Comparison of ENCODE assay signal across 1 cellular context in the genomic region with DNA sequence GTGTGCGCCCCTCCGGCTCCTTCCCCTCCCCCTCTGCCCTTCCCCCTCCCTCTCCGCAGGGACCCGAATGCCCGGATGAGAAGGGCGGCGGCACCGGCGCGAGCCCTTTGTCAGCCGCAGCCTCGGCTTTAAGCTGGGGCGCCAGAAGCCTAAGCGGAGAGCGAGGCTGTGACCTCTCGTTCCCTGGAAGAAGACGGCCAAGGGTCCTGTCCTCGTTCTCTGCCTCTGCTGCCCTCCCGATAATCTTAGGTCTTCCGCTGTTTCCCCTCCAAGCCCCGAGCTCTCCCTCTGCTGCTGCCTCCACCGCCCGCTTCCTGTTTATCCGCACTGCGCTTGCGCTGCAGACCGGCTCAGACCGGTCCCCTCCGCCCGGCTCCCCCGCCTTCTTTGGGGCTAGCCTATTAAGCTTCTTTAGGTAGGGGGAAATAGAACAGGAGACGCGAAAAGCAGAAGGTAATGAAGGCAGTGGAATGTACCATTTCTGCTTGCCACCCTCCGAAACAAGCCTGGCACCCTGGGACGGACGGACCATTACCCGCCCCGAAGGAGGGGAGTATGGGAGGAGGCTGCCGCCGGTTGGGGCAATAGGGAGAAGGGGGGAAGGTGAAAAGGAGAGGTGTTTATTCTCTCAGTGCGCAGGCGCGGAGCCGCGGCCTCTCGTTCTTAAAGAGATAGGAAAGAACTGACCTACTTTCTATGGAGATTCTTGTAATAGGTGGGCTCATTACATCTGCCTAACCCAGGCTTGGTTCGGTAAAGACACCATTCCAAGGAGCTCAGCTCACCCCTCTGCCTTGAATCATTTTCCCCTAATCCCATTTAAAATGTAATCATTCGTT.
TF ChIP-seq lines count a peak whose summit lies in the region.

Gene OGA, minus strand, starts transcription at position 326 of the 839 bp plus-strand sequence. CDS start 422 bp downstream, outside the sequence.

TF ChIP-seq in K562, 482 proteins besides CTCF, POLR2A, EP300 and RAD21 (continued from another document and continues in another):
- no peak for TF ChIP-seq COPS2 (conservative IDR thresholded peaks at IDR 0.05)
- TF ChIP-seq CREB3L1 (IDR thresholded peaks at IDR 0.05; ENCODE audit: borderline replicate concordance, low read depth), result no peak
- TF ChIP-seq BMI1 (IDR thresholded peaks at IDR 0.05; ENCODE audit: low read length), result no peak
- TF ChIP-seq, protein P1, sequence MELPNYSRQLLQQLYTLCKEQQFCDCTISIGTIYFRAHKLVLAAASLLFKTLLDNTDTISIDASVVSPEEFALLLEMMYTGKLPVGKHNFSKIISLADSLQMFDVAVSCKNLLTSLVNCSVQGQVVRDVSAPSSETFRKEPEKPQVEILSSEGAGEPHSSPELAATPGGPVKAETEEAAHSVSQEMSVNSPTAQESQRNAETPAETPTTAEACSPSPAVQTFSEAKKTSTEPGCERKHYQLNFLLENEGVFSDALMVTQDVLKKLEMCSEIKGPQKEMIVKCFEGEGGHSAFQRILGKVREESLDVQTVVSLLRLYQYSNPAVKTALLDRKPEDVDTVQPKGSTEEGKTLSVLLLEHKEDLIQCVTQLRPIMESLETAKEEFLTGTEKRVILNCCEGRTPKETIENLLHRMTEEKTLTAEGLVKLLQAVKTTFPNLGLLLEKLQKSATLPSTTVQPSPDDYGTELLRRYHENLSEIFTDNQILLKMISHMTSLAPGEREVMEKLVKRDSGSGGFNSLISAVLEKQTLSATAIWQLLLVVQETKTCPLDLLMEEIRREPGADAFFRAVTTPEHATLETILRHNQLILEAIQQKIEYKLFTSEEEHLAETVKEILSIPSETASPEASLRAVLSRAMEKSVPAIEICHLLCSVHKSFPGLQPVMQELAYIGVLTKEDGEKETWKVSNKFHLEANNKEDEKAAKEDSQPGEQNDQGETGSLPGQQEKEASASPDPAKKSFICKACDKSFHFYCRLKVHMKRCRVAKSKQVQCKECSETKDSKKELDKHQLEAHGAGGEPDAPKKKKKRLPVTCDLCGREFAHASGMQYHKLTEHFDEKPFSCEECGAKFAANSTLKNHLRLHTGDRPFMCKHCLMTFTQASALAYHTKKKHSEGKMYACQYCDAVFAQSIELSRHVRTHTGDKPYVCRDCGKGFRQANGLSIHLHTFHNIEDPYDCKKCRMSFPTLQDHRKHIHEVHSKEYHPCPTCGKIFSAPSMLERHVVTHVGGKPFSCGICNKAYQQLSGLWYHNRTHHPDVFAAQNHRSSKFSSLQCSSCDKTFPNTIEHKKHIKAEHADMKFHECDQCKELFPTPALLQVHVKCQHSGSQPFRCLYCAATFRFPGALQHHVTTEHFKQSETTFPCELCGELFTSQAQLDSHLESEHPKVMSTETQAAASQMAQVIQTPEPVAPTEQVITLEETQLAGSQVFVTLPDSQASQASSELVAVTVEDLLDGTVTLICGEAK (IDR thresholded peaks at IDR 0.05), result no peak
- TF ChIP-seq, protein P1 (CRISPR knock-in tag; IDR thresholded peaks at IDR 0.05), result no peak
- no peak for TF ChIP-seq ZNF76 (CRISPR knock-in tag; IDR thresholded peaks at IDR 0.05; ENCODE audit: borderline replicate concordance)
- TF ChIP-seq, protein P2, sequence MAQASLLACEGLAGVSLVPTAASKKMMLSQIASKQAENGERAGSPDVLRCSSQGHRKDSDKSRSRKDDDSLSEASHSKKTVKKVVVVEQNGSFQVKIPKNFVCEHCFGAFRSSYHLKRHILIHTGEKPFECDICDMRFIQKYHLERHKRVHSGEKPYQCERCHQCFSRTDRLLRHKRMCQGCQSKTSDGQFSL (CRISPR knock-in tag; IDR thresholded peaks at IDR 0.05), result 0 out of 2 replicates have a peak, but pooled peaks have one; percentile 35
- TF ChIP-seq, protein P2 (tag; IDR thresholded peaks at IDR 0.05), result no peak; a peak in 1 of 4 replicates
- TF ChIP-seq NR2C1 (IDR thresholded peaks at IDR 0.05), result no peak
- TF ChIP-seq NR2C1 (tag; IDR thresholded peaks at IDR 0.05), result no peak
- no peak for TF ChIP-seq ZNF699 (CRISPR knock-in tag; IDR thresholded peaks at IDR 0.05; ENCODE audit: insufficient replicate concordance)
- no peak for TF ChIP-seq RUNX1 (IDR thresholded peaks at IDR 0.05; ENCODE audit: low read depth)
- TF ChIP-seq ARID1B (IDR thresholded peaks at IDR 0.05), result 0 out of 2 replicates have a peak, but pooled peaks have one; percentile 16
- peak; percentile 96 for TF ChIP-seq PRPF4 (IDR thresholded peaks at IDR 0.05; ENCODE audit: insufficient read depth, low read depth, low read length, poor library complexity, severe bottlenecking)
- TF ChIP-seq LARP7 (IDR thresholded peaks at IDR 0.05), result 0 out of 2 replicates have a peak, but pooled peaks have one; percentile 53
- TF ChIP-seq HDAC1 (IDR thresholded peaks at IDR 0.05), result peak in 1 of 2 experiments; percentile 78; a peak in 1 of 4 replicates
- 0 out of 4 replicates have a peak, but pooled peaks of 1 of the 2 experiments have one; percentile 19 for TF ChIP-seq TBL1XR1 (IDR thresholded peaks at IDR 0.05; ENCODE audit: low read length in 2 of 2)
- peak; percentile 97 for TF ChIP-seq NRF1 (conservative IDR thresholded peaks at IDR 0.05 in 1 of 2, IDR thresholded peaks at IDR 0.05 in 1 of 2)
- no peak for TF ChIP-seq ADNP (tag; IDR thresholded peaks at IDR 0.05)
- TF ChIP-seq SPI1 (IDR thresholded peaks at IDR 0.05; ENCODE audit: borderline replicate concordance, low read depth, low read length), result no peak
- TF ChIP-seq, protein P3, sequence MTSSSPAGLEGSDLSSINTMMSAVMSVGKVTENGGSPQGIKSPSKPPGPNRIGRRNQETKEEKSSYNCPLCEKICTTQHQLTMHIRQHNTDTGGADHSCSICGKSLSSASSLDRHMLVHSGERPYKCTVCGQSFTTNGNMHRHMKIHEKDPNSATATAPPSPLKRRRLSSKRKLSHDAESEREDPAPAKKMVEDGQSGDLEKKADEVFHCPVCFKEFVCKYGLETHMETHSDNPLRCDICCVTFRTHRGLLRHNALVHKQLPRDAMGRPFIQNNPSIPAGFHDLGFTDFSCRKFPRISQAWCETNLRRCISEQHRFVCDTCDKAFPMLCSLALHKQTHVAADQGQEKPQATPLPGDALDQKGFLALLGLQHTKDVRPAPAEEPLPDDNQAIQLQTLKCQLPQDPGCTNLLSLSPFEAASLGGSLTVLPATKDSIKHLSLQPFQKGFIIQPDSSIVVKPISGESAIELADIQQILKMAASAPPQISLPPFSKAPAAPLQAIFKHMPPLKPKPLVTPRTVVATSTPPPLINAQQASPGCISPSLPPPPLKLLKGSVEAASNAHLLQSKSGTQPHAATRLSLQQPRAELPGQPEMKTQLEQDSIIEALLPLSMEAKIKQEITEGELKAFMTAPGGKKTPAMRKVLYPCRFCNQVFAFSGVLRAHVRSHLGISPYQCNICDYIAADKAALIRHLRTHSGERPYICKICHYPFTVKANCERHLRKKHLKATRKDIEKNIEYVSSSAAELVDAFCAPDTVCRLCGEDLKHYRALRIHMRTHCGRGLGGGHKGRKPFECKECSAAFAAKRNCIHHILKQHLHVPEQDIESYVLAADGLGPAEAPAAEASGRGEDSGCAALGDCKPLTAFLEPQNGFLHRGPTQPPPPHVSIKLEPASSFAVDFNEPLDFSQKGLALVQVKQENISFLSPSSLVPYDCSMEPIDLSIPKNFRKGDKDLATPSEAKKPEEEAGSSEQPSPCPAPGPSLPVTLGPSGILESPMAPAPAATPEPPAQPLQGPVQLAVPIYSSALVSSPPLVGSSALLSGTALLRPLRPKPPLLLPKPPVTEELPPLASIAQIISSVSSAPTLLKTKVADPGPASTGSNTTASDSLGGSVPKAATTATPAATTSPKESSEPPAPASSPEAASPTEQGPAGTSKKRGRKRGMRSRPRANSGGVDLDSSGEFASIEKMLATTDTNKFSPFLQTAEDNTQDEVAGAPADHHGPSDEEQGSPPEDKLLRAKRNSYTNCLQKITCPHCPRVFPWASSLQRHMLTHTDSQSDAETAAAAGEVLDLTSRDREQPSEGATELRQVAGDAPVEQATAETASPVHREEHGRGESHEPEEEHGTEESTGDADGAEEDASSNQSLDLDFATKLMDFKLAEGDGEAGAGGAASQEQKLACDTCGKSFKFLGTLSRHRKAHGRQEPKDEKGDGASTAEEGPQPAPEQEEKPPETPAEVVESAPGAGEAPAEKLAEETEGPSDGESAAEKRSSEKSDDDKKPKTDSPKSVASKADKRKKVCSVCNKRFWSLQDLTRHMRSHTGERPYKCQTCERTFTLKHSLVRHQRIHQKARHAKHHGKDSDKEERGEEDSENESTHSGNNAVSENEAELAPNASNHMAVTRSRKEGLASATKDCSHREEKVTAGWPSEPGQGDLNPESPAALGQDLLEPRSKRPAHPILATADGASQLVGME (CRISPR knock-in tag; IDR thresholded peaks at IDR 0.05), result 0 out of 2 replicates have a peak, but pooled peaks have one; percentile 16
- peak; percentile 64 for TF ChIP-seq RBM22 (IDR thresholded peaks at IDR 0.05; ENCODE audit: low read depth, low read length, poor library complexity, severe bottlenecking)
- TF ChIP-seq KAT2B (IDR thresholded peaks at IDR 0.05; ENCODE audit: low read depth, low read length), result peak; percentile 25
- TF ChIP-seq ELF4 (CRISPR knock-in tag; IDR thresholded peaks at IDR 0.05), result no peak
- TF ChIP-seq ZBTB17 (CRISPR knock-in tag; IDR thresholded peaks at IDR 0.05), result no peak
- no peak for TF ChIP-seq DIDO1 (tag; IDR thresholded peaks at IDR 0.05; ENCODE audit: low read depth)
- no peak for TF ChIP-seq SNRNP70 (optimal IDR thresholded peaks at IDR 0.05; ENCODE audit: low read depth, low read length)
- TF ChIP-seq, protein P4, sequence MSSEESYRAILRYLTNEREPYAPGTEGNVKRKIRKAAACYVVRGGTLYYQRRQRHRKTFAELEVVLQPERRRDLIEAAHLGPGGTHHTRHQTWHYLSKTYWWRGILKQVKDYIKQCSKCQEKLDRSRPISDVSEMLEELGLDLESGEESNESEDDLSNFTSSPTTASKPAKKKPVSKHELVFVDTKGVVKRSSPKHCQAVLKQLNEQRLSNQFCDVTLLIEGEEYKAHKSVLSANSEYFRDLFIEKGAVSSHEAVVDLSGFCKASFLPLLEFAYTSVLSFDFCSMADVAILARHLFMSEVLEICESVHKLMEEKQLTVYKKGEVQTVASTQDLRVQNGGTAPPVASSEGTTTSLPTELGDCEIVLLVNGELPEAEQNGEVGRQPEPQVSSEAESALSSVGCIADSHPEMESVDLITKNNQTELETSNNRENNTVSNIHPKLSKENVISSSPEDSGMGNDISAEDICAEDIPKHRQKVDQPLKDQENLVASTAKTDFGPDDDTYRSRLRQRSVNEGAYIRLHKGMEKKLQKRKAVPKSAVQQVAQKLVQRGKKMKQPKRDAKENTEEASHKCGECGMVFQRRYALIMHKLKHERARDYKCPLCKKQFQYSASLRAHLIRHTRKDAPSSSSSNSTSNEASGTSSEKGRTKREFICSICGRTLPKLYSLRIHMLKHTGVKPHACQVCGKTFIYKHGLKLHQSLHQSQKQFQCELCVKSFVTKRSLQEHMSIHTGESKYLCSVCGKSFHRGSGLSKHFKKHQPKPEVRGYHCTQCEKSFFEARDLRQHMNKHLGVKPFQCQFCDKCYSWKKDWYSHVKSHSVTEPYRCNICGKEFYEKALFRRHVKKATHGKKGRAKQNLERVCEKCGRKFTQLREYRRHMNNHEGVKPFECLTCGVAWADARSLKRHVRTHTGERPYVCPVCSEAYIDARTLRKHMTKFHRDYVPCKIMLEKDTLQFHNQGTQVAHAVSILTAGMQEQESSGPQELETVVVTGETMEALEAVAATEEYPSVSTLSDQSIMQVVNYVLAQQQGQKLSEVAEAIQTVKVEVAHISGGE (CRISPR knock-in tag; IDR thresholded peaks at IDR 0.05), result peak in 1 of 3 experiments; percentile 52; a peak in 1 of 6 replicates
- peak; percentile 94 for TF ChIP-seq POLR2B (IDR thresholded peaks at IDR 0.05; ENCODE audit: low read depth, partially characterized antibody)
- TF ChIP-seq HSF4 (CRISPR knock-in tag; IDR thresholded peaks at IDR 0.05; ENCODE audit: borderline replicate concordance), result no peak
- no peak for TF ChIP-seq MTF1 (CRISPR knock-in tag; IDR thresholded peaks at IDR 0.05; ENCODE audit: borderline replicate concordance)
- TF ChIP-seq SRF (CRISPR knock-in tag; IDR thresholded peaks at IDR 0.05), result peak in 1 of 2 experiments; percentile 43; a peak in 1 of 4 replicates
- TF ChIP-seq SMARCA4 (IDR thresholded peaks at IDR 0.05), result no peak
- TF ChIP-seq ELF2 (CRISPR knock-in tag; IDR thresholded peaks at IDR 0.05), result peak; percentile 80
- peak; percentile 5; the same call in 1 of the 2 replicates for TF ChIP-seq NCOR1 (IDR thresholded peaks at IDR 0.05)
